In the genomic region with DNA sequence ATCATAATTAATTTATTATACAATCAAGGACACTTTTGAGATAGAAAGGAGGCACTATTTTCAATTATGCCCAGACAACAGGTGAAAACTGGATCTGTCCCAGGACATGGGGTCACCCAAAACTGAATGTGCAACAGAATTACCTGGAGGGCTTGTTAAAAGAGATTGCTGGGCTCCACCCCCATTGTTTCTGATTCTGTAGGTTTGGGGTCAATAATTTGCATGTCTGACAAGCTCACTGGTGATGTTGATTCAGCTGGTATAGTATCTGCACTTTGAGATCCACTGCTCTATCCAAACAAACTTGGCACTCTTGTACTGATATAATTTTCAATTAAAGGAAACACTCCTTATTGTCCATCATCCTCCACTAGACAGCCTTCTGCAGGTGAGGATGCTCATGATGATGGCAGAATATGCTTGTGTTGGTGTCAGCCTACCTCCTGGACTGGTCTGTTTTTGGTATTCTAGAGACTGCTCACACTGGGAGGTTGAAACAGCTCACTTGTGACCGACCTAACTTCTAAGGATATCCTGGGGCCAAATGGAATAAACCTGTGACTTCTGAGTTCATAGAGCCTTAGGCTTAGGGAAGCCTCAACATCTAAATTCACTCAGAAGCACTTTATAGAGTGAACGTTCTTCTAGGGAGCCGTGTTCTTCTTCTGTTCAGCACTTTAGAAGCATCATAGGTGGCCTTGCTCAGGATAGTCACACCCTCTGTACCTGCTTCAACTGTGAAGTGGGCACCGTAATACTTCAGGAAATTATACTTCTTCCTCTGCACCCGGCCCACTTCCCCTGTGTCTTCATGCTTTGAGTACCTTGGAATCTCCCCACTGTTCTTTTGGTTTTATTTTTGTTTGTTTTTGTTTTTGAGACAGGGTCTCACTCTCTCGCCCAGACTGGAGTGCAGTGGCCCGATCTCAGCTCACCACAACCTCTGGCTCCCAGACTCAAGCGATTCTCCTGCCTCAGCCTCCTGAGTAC, we compare ENCODE assay signal across 1 cellular context.
A peak's percentile ranks its signal among the peaks of the same experiment; 100 is the strongest.
TF ChIP-seq lines count a peak whose summit lies in the region.

No MANE protein-coding gene starts in this region.

TF ChIP-seq in GM12878, 131 proteins besides CTCF, POLR2A, EP300 and RAD21 (continues in another document):
- no peak for TF ChIP-seq PAX5 (IDR thresholded peaks at IDR 0.05; ENCODE audit: borderline replicate concordance, low read depth, low read length)
- TF ChIP-seq BRCA1 (IDR thresholded peaks at IDR 0.05; ENCODE audit: low read depth, low read length) = no peak
- TF ChIP-seq ETV6 (conservative IDR thresholded peaks at IDR 0.05 in 1 of 2, IDR thresholded peaks at IDR 0.05 in 1 of 2; ENCODE audit: borderline replicate concordance in 1 of 2, low read depth in 1 of 2) = peak in 1 of 2 experiments; percentile 61; a peak in 1 of 4 replicates
- TF ChIP-seq CREM (IDR thresholded peaks at IDR 0.05; ENCODE audit: low read depth) = no peak
- TF ChIP-seq, protein P1, sequence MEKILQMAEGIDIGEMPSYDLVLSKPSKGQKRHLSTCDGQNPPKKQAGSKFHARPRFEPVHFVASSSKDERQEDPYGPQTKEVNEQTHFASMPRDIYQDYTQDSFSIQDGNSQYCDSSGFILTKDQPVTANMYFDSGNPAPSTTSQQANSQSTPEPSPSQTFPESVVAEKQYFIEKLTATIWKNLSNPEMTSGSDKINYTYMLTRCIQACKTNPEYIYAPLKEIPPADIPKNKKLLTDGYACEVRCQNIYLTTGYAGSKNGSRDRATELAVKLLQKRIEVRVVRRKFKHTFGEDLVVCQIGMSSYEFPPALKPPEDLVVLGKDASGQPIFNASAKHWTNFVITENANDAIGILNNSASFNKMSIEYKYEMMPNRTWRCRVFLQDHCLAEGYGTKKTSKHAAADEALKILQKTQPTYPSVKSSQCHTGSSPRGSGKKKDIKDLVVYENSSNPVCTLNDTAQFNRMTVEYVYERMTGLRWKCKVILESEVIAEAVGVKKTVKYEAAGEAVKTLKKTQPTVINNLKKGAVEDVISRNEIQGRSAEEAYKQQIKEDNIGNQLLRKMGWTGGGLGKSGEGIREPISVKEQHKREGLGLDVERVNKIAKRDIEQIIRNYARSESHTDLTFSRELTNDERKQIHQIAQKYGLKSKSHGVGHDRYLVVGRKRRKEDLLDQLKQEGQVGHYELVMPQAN (conservative IDR thresholded peaks at IDR 0.05) = no peak
- no peak for TF ChIP-seq MTA2 (IDR thresholded peaks at IDR 0.05; ENCODE audit: low read depth)
- TF ChIP-seq BMI1 (IDR thresholded peaks at IDR 0.05; ENCODE audit: borderline replicate concordance) = no peak
- TF ChIP-seq KDM1A (IDR thresholded peaks at IDR 0.05; ENCODE audit: borderline replicate concordance) = no peak
- TF ChIP-seq SPI1 (IDR thresholded peaks at IDR 0.05; ENCODE audit: borderline replicate concordance, insufficient read depth, low read depth, low read length) = peak; percentile 66; the same call in 1 of the 2 replicates
- TF ChIP-seq, protein P2, sequence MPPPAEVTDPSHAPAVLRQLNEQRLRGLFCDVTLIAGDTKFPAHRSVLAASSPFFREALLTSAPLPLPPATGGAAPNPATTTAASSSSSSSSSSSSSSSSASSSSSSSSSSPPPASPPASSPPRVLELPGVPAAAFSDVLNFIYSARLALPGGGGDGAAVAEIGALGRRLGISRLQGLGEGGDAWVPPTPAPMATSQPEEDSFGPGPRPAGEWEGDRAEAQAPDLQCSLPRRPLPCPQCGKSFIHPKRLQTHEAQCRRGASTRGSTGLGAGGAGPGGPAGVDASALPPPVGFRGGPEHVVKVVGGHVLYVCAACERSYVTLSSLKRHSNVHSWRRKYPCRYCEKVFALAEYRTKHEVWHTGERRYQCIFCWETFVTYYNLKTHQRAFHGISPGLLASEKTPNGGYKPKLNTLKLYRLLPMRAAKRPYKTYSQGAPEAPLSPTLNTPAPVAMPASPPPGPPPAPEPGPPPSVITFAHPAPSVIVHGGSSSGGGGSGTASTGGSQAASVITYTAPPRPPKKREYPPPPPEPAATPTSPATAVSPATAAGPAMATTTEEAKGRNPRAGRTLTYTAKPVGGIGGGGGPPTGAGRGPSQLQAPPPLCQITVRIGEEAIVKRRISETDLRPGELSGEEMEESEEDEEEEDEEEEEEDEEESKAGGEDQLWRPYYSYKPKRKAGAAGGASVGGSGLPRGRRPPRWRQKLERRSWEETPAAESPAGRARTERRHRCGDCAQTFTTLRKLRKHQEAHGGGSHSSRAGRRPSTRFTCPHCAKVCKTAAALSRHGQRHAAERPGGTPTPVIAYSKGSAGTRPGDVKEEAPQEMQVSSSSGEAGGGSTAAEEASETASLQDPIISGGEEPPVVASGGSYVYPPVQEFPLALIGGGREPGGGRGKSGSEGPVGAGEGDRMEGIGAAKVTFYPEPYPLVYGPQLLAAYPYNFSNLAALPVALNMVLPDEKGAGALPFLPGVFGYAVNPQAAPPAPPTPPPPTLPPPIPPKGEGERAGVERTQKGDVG (CRISPR knock-in tag; IDR thresholded peaks at IDR 0.05) = no peak
- TF ChIP-seq SMAD5 (IDR thresholded peaks at IDR 0.05; ENCODE audit: low read depth) = no peak
- TF ChIP-seq, protein P3, sequence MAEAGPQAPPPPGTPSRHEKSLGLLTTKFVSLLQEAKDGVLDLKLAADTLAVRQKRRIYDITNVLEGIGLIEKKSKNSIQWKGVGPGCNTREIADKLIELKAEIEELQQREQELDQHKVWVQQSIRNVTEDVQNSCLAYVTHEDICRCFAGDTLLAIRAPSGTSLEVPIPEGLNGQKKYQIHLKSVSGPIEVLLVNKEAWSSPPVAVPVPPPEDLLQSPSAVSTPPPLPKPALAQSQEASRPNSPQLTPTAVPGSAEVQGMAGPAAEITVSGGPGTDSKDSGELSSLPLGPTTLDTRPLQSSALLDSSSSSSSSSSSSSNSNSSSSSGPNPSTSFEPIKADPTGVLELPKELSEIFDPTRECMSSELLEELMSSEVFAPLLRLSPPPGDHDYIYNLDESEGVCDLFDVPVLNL (IDR thresholded peaks at IDR 0.05; ENCODE audit: low read depth, low read length) = no peak
- no peak for TF ChIP-seq NFXL1 (IDR thresholded peaks at IDR 0.05; ENCODE audit: borderline replicate concordance)
- 0 out of 2 replicates have a peak, but pooled peaks have one; percentile 38 for TF ChIP-seq NFIC (IDR thresholded peaks at IDR 0.05; ENCODE audit: low read depth, low read length)
- 0 out of 2 replicates have a peak, but pooled peaks have one; percentile 42 for TF ChIP-seq EED (IDR thresholded peaks at IDR 0.05; ENCODE audit: low read depth)
- TF ChIP-seq EZH2 (IDR thresholded peaks at IDR 0.05; ENCODE audit: borderline replicate concordance, control insufficient read depth, low read depth, low read length) = no peak
- TF ChIP-seq, protein P4, sequence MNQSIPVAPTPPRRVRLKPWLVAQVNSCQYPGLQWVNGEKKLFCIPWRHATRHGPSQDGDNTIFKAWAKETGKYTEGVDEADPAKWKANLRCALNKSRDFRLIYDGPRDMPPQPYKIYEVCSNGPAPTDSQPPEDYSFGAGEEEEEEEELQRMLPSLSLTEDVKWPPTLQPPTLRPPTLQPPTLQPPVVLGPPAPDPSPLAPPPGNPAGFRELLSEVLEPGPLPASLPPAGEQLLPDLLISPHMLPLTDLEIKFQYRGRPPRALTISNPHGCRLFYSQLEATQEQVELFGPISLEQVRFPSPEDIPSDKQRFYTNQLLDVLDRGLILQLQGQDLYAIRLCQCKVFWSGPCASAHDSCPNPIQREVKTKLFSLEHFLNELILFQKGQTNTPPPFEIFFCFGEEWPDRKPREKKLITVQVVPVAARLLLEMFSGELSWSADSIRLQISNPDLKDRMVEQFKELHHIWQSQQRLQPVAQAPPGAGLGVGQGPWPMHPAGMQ (IDR thresholded peaks at IDR 0.05; ENCODE audit: borderline replicate concordance) = no peak
- TF ChIP-seq, protein P5, sequence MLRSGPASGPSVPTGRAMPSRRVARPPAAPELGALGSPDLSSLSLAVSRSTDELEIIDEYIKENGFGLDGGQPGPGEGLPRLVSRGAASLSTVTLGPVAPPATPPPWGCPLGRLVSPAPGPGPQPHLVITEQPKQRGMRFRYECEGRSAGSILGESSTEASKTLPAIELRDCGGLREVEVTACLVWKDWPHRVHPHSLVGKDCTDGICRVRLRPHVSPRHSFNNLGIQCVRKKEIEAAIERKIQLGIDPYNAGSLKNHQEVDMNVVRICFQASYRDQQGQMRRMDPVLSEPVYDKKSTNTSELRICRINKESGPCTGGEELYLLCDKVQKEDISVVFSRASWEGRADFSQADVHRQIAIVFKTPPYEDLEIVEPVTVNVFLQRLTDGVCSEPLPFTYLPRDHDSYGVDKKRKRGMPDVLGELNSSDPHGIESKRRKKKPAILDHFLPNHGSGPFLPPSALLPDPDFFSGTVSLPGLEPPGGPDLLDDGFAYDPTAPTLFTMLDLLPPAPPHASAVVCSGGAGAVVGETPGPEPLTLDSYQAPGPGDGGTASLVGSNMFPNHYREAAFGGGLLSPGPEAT (IDR thresholded peaks at IDR 0.05; ENCODE audit: low read depth) = 0 out of 2 replicates have a peak, but pooled peaks have one; percentile 32
- TF ChIP-seq, protein P6, sequence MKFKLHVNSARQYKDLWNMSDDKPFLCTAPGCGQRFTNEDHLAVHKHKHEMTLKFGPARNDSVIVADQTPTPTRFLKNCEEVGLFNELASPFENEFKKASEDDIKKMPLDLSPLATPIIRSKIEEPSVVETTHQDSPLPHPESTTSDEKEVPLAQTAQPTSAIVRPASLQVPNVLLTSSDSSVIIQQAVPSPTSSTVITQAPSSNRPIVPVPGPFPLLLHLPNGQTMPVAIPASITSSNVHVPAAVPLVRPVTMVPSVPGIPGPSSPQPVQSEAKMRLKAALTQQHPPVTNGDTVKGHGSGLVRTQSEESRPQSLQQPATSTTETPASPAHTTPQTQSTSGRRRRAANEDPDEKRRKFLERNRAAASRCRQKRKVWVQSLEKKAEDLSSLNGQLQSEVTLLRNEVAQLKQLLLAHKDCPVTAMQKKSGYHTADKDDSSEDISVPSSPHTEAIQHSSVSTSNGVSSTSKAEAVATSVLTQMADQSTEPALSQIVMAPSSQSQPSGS (IDR thresholded peaks at IDR 0.05; ENCODE audit: low read length) = no peak
- TF ChIP-seq, protein P7, sequence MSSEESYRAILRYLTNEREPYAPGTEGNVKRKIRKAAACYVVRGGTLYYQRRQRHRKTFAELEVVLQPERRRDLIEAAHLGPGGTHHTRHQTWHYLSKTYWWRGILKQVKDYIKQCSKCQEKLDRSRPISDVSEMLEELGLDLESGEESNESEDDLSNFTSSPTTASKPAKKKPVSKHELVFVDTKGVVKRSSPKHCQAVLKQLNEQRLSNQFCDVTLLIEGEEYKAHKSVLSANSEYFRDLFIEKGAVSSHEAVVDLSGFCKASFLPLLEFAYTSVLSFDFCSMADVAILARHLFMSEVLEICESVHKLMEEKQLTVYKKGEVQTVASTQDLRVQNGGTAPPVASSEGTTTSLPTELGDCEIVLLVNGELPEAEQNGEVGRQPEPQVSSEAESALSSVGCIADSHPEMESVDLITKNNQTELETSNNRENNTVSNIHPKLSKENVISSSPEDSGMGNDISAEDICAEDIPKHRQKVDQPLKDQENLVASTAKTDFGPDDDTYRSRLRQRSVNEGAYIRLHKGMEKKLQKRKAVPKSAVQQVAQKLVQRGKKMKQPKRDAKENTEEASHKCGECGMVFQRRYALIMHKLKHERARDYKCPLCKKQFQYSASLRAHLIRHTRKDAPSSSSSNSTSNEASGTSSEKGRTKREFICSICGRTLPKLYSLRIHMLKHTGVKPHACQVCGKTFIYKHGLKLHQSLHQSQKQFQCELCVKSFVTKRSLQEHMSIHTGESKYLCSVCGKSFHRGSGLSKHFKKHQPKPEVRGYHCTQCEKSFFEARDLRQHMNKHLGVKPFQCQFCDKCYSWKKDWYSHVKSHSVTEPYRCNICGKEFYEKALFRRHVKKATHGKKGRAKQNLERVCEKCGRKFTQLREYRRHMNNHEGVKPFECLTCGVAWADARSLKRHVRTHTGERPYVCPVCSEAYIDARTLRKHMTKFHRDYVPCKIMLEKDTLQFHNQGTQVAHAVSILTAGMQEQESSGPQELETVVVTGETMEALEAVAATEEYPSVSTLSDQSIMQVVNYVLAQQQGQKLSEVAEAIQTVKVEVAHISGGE (CRISPR knock-in tag; IDR thresholded peaks at IDR 0.05) = no peak
- TF ChIP-seq, protein P8, sequence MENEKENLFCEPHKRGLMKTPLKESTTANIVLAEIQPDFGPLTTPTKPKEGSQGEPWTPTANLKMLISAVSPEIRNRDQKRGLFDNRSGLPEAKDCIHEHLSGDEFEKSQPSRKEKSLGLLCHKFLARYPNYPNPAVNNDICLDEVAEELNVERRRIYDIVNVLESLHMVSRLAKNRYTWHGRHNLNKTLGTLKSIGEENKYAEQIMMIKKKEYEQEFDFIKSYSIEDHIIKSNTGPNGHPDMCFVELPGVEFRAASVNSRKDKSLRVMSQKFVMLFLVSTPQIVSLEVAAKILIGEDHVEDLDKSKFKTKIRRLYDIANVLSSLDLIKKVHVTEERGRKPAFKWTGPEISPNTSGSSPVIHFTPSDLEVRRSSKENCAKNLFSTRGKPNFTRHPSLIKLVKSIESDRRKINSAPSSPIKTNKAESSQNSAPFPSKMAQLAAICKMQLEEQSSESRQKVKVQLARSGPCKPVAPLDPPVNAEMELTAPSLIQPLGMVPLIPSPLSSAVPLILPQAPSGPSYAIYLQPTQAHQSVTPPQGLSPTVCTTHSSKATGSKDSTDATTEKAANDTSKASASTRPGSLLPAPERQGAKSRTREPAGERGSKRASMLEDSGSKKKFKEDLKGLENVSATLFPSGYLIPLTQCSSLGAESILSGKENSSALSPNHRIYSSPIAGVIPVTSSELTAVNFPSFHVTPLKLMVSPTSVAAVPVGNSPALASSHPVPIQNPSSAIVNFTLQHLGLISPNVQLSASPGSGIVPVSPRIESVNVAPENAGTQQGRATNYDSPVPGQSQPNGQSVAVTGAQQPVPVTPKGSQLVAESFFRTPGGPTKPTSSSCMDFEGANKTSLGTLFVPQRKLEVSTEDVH (IDR thresholded peaks at IDR 0.05; ENCODE audit: low read depth, partially characterized antibody) = no peak
- TF ChIP-seq, protein P9, sequence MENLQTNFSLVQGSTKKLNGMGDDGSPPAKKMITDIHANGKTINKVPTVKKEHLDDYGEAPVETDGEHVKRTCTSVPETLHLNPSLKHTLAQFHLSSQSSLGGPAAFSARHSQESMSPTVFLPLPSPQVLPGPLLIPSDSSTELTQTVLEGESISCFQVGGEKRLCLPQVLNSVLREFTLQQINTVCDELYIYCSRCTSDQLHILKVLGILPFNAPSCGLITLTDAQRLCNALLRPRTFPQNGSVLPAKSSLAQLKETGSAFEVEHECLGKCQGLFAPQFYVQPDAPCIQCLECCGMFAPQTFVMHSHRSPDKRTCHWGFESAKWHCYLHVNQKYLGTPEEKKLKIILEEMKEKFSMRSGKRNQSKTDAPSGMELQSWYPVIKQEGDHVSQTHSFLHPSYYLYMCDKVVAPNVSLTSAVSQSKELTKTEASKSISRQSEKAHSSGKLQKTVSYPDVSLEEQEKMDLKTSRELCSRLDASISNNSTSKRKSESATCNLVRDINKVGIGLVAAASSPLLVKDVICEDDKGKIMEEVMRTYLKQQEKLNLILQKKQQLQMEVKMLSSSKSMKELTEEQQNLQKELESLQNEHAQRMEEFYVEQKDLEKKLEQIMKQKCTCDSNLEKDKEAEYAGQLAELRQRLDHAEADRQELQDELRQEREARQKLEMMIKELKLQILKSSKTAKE (IDR thresholded peaks at IDR 0.05; ENCODE audit: low read depth, poor library complexity, severe bottlenecking) = no peak
- TF ChIP-seq HCFC1 (IDR thresholded peaks at IDR 0.05; ENCODE audit: low read length) = no peak
- TF ChIP-seq JUNB (IDR thresholded peaks at IDR 0.05) = peak; percentile 63
- no peak for TF ChIP-seq PAX8 (IDR thresholded peaks at IDR 0.05)
